8 cellular contexts compared by ENCODE assay signal in the genomic region with DNA sequence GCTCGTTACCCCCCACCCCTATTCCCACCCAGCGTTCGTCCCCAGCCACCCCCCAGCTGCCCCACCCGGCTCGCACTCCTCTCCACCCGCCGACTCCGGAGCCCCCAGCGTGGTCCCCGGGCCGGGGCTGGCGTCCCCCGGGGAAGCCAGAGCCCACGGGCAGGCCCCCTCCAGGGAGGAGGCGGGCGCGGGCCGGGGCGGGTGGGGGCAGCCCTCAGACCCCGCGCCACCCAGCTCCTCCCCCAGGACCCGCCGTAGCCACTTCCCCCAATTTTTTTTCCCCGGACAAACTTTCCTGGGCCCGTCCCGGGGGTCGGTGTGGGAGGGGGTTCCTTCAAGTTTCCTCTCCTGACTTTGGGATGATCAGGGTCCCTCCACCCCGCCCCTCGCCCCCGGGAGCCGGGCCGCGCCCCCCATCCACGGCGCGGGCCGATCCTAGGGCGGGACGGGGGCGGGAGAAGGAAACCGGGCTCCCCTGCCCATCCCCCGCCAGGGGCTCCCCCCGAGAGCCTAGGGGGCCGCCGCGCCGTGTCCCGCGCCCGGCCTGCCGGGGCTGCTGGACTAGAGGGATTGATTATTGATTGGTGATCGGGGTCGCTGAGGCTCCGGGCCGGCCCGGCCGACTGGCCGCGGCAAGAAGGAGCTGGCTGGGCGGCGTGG. TPM values are rescaled to one million over a fixed set of nuclear protein-coding genes. Genes with fewer than 3 reads are reported as not detected.
A peak's percentile ranks its signal among the peaks of the same experiment; 100 is the strongest.
DNase-seq lines count a peak whose midpoint lies in the region; ATAC-seq and TF ChIP-seq lines count a peak whose summit lies in the region.

No MANE protein-coding gene starts in this region.

- H2AFZ ChIP-seq in GM23248 = peak overlapping the region; percentile 87

- H3K79me2 ChIP-seq in GM23248 (ENCODE audit: insufficient read depth) = peaks cover 77% of the 10 kb centered on the region

- ATAC-seq in left ventricle myocardium superior (peak; percentile 37), HG02870 (IDR thresholded peaks at IDR 0.05; ENCODE audit: unreplicated experiment) (no peak), HG03025 (IDR thresholded peaks at IDR 0.05; ENCODE audit: low FRiP score, unreplicated experiment) (no peak)

- no peak for TF ChIP-seq CTCF in VCaP (conservative IDR thresholded peaks at IDR 0.05)
- TF ChIP-seq CTCF in sigmoid colon (IDR thresholded peaks at IDR 0.05) = no peak

- no peaks in the 10 kb centered on the region for H3K9me3 ChIP-seq in GM23248 (ENCODE audit: low read depth)
- H3K9me3 ChIP-seq in sigmoid colon = no peaks in the 10 kb centered on the region

- intact Hi-C loops in left ventricle myocardium superior (cut with micrococcal nuclease) = no loop called here
- intact Hi-C loops in sigmoid colon (cut with DNase I) = loop anchor here (5.0 to 10.0 kb wide), 4 partner anchors 88 to 1232 kb away; a partner anchor contains a TSS

- TF ChIP-seq EP300 in sigmoid colon (IDR thresholded peaks at IDR 0.05) = no peak

- no peaks in the 10 kb centered on the region; the same call in none of the 2 replicates for H4K20me1 ChIP-seq in GM23248 (ENCODE audit: insufficient read depth)

- DNase-seq in GM23248 = peak; percentile 69
- DNase-seq in left ventricle myocardium superior = peak; percentile 66
- peak; percentile 82 for DNase-seq in sigmoid colon
- no peak for DNase-seq in DMS53 (lab: John Stamatoyannopoulos, UW)
- DNase-seq in NCI-H2227 treated with DMSO at 0.1 percent for 48 hours (lab: John Stamatoyannopoulos, UW) = no peak

- H3K4me1 ChIP-seq in GM23248 (ENCODE audit: insufficient read depth) = peaks cover 14% of the 10 kb centered on the region
- H3K4me1 ChIP-seq in sigmoid colon = peaks cover 0 to 44% (median 41%) of the 10 kb centered on the region in 4 donors

- H3K4me2 ChIP-seq in GM23248 (ENCODE audit: unreplicated experiment) = peak overlapping the region; percentile 77

- H3K9ac ChIP-seq in GM23248 = peak overlapping the region; percentile 90

- no peaks in the 10 kb centered on the region for H3K9me2 ChIP-seq in GM23248 (ENCODE audit: insufficient read depth)

- peaks cover 4% of the 10 kb centered on the region; the same call in 1 of the 2 replicates for H3K36me3 ChIP-seq in GM23248 (ENCODE audit: low read depth)
- no peaks in the 10 kb centered on the region for H3K36me3 ChIP-seq in sigmoid colon

- H3K4me3 ChIP-seq in GM23248 = peak overlapping the region; percentile 98
- H3K4me3 ChIP-seq in sigmoid colon = peak overlapping the region; percentile 73 to 98 (median 97)

- H3K27me3 ChIP-seq in GM23248 (replicated peaks; ENCODE audit: insufficient read depth) = no peaks in the 10 kb centered on the region
- no peaks in the 10 kb centered on the region for H3K27me3 ChIP-seq in sigmoid colon

- TF ChIP-seq POLR2A in sigmoid colon (IDR thresholded peaks at IDR 0.05) = no peak

- peak overlapping the region; percentile 71 for H3K27ac ChIP-seq in GM23248
- H3K27ac ChIP-seq in VCaP = peak overlapping the region; percentile 56; the same call in 1 of the 2 replicates
- H3K27ac ChIP-seq in sigmoid colon = peak overlapping the region; percentile 95 to 99 (median 99)

- 1 to 4% methylated on average over 14 to 58 of the region's 61 CpGs for WGBS in GM23248 (ENCODE audit: low coverage in 1 of 2, low lambda C conversion rate in 2 of 2, missing lambda C conversion rate in 2 of 2), 2 experiments
- 1 to 2% methylated on average over 61 of the region's 61 CpGs for WGBS in sigmoid colon, 2 donors

- in situ Hi-C loops in GM23248 (cut with MboI) = no loop called here

- H3F3A ChIP-seq in GM23248 (ENCODE audit: insufficient read depth) = no peaks in the 10 kb centered on the region

RNA-seq across cellular contexts. Expression of a gene that starts 0.9 kb away (rescaled TPM):
- total RNA-seq in GM23248 (2014; rRNA removed; shearing (Covaris generic)) = 20.9 and 24.0 TPM in 2 replicates
- polyA plus RNA-seq in GM23248 (2016; fragmentation: Nextera tagmentation; extraction: Ambion mirVana) (17.9 and 19.6 TPM in 2 replicates), sigmoid colon (1 to 10 TPM in 2 of 3 donors, under 1 TPM in 1; 0.46 to 2.6 (median 1.2) TPM)
- total RNA-seq in left ventricle myocardium superior (2.6 TPM), sigmoid colon (10 to 100 TPM; 16.1 to 27.7 (median 21.2) TPM)

Comparison
In these comparisons a context has a peak if more than half of its experiments do, and no peak if none do; other contexts are left out.
1. DNase-seq: peak in GM23248 (single experiment), left ventricle myocardium superior (single experiment) and sigmoid colon (single experiment); none in DMS53 (single experiment) and NCI-H2227 treated with DMSO at 0.1 percent for 48 hours (single experiment).
2. Peak in every context shown above with its lines, with median percentiles within 50 percentile points of each other: H3K27ac ChIP-seq.